In genomic region chr5:5209101-5209500, GRCh38 we compare ENCODE assay signal across 26 cellular contexts.
A peak's percentile ranks its signal among the peaks of the same experiment; 100 is the strongest.
DNase-seq lines count a peak whose midpoint lies in the region; ATAC-seq and TF ChIP-seq lines count a peak whose summit lies in the region.
"Had no signal": no experiment of that assay in that cellular context is flagged by ENCODE, and none has a peak within 500 bp of the region (broad histone marks: within the 10 kb centered on the region; RNA-seq: fewer than 3 reads in every experiment).

No MANE protein-coding gene starts in this region.

- H3K36me3 ChIP-seq in GM23248 (ENCODE audit: low read depth) (no peaks in the 10 kb centered on the region), psoas muscle (ENCODE audit: insufficient read depth in 1 of 2, low read depth in 1 of 2) (no peaks in the 10 kb centered on the region)
- H3K36me3 ChIP-seq: esophagus muscularis mucosa, suprapubic skin, uterus had no signal

- DNase-seq in GM23248, result peak; percentile 52
- peak; percentile 90 for DNase-seq in fibroblast of the aortic adventitia (ENCODE audit: low read depth)
- no peak for DNase-seq in psoas muscle
- no peak for DNase-seq in HUDEP-2 (lab: John Stamatoyannopoulos, UW; ENCODE audit: unreplicated experiment in 76 of 76)
- DNase-seq in kidney tubule cell (ENCODE audit: low spot score), result no peak
- DNase-seq in mesenteric fat pad (ENCODE audit: low spot score), result no peak
- DNase-seq: activated CD8-positive, alpha-beta T cell treated with anti-CD3 and anti-CD28 coated beads, Interleukin-2, amount 10 ng/mL, durations not matched to agents 7 days and 5 days; activated gamma-delta T cell treated with Interleukin-2 at 50 U/mL for 16 hours; activated naive CD8-positive, alpha-beta T cell treated with anti-CD3 and anti-CD28 coated beads, Interleukin-2, amount 50 U/mL, for 24 hours; CD4-positive, CD25-positive, alpha-beta regulatory T cell; EL; endodermal cell; left cardiac atrium; NCI-H146; NCI-H2171; NCI-H524; nucleus accumbens; uterus had no signal

- in situ Hi-C loops in GM23248 (cut with MboI), result no loop called here

- no peak for TF ChIP-seq CTCF in VCaP (conservative IDR thresholded peaks at IDR 0.05)
- no peak for TF ChIP-seq CTCF in fibroblast of the aortic adventitia (IDR thresholded peaks at IDR 0.05; ENCODE audit: insufficient read depth, low read length)
- no peak for TF ChIP-seq CTCF in psoas muscle (IDR thresholded peaks at IDR 0.05)

- H3K4me1 ChIP-seq in GM23248 (ENCODE audit: insufficient read depth), result no peaks in the 10 kb centered on the region
- peaks cover 14% of the 10 kb centered on the region for H3K4me1 ChIP-seq in psoas muscle
- H3K4me1 ChIP-seq: esophagus muscularis mucosa, SJSA1, uterus had no signal

- H3K9me3 ChIP-seq in GM23248 (ENCODE audit: low read depth), result no peaks in the 10 kb centered on the region
- H3K9me3 ChIP-seq in psoas muscle, result no peaks in the 10 kb centered on the region
- H3K9me3 ChIP-seq: esophagus muscularis mucosa, SJSA1, suprapubic skin, uterus had no signal

- H3K9ac ChIP-seq in GM23248, result no peak overlapping the region

- peak; percentile 56 to 94 (median 82) for ATAC-seq in psoas muscle
- ATAC-seq: activated CD8-positive, alpha-beta T cell treated with anti-CD3 and anti-CD28 coated beads, Interleukin-2, amount 10 ng/mL, durations not matched to agents 7 days and 5 days; activated naive CD8-positive, alpha-beta T cell treated with anti-CD3 and anti-CD28 coated beads, Interleukin-2, amount 50 U/mL, for 24 hours; HCT116; left cardiac atrium; stimulated activated memory B cell treated with anti-CD40 and anti-IgM and Interleukin-4, amounts not matched to agents 10 μg/mL and 1 μg/mL and 100 μg/mL, for 72 hours had no signal

- no peak overlapping the region for H3K27ac ChIP-seq in GM23248
- H3K27ac ChIP-seq in VCaP, result peak overlapping the region; percentile 76
- H3K27ac ChIP-seq in psoas muscle, result peak overlapping the region; percentile 76
- H3K27ac ChIP-seq: coronary artery, esophagus muscularis mucosa, SJSA1, suprapubic skin, uterus had no signal

- H2AFZ ChIP-seq in GM23248, result no peak overlapping the region

- H3K4me3 ChIP-seq in GM23248, result no peak overlapping the region
- H3K4me3 ChIP-seq in fibroblast of the aortic adventitia (ENCODE audit: low read depth, low read length), result no peak overlapping the region
- peak overlapping the region; percentile 13 for H3K4me3 ChIP-seq in psoas muscle
- H3K4me3 ChIP-seq: coronary artery, esophagus muscularis mucosa, SJSA1, smooth muscle cell, suprapubic skin, uterus had no signal

- no peaks in the 10 kb centered on the region for H4K20me1 ChIP-seq in GM23248 (ENCODE audit: insufficient read depth)

- H3K4me2 ChIP-seq in GM23248 (ENCODE audit: unreplicated experiment), result no peak overlapping the region
- H3K4me2 ChIP-seq: smooth muscle cell had no signal

- no peaks in the 10 kb centered on the region for H3K9me2 ChIP-seq in GM23248 (ENCODE audit: insufficient read depth)

- intact Hi-C loops in psoas muscle (cut with DNase I), result loop anchor here in 1 of 2 donors (5.0 kb wide), 1 partner anchor 133 kb away; no protein-coding TSS in a partner anchor

- no peaks in the 10 kb centered on the region for H3K79me2 ChIP-seq in GM23248 (ENCODE audit: insufficient read depth)

- H3F3A ChIP-seq in GM23248 (ENCODE audit: insufficient read depth), result no peaks in the 10 kb centered on the region

- WGBS in GM23248 (ENCODE audit: low coverage in 1 of 2, low lambda C conversion rate in 2 of 2, missing lambda C conversion rate in 2 of 2), 2 experiments, result 1 to 2% methylated on average over 4 of the region's 4 CpGs
- 17 to 21% (median 19%) methylated on average over 4 of the region's 4 CpGs for WGBS in psoas muscle, 3 donors

- H3K27me3 ChIP-seq in GM23248 (replicated peaks; ENCODE audit: insufficient read depth) (0 out of 2 replicates have a peak, but pooled peaks cover 6% of the 10 kb centered on the region), psoas muscle (ENCODE audit: insufficient read depth in 3 of 3, low read length in 2 of 3) (no peaks in the 10 kb centered on the region)
- H3K27me3 ChIP-seq: esophagus muscularis mucosa, SJSA1, suprapubic skin, uterus had no signal

Comparison
In these comparisons a context has a peak if more than half of its experiments do, and no peak if none do; other contexts are left out.
1. DNase-seq: peak in GM23248 (single experiment) and fibroblast of the aortic adventitia (single experiment); none in psoas muscle (0 of 2), HUDEP-2 (0 of 76), kidney tubule cell (single experiment) and mesenteric fat pad (single experiment).